11 cellular contexts compared by ENCODE assay signal in genomic region chr3:36381311-36381956, GRCh38.
DNase-seq lines count a peak whose midpoint lies in the region; ATAC-seq and TF ChIP-seq lines count a peak whose summit lies in the region.
"Had no signal": no experiment of that assay in that cellular context is flagged by ENCODE, and none has a peak within 500 bp of the region (broad histone marks: within the 10 kb centered on the region; RNA-seq: fewer than 3 reads in every experiment).

No MANE protein-coding gene starts in this region.

- H3K27ac ChIP-seq in iPS DF 6.9 (ENCODE audit: low read length), result no peak overlapping the region
- H3K27ac ChIP-seq in stomach smooth muscle (ENCODE audit: low read length), result no peak overlapping the region

- H3K4me3 ChIP-seq in iPS DF 6.9 (ENCODE audit: low read length) (peak overlapping the region; percentile 95; the same call in 1 of the 2 replicates), stomach smooth muscle (ENCODE audit: low read length in 2 of 2) (peak overlapping the region; percentile 79 to 83)

- ATAC-seq in SK-N-SH treated with all-trans-retinoic acid at 6 μM for 48 hours (peak; percentile 40), GM21381 (IDR thresholded peaks at IDR 0.05; ENCODE audit: unreplicated experiment) (no peak)

- no CpG with 5 or more reads among the region's 8 CpGs for WGBS in iPS DF 6.9 (ENCODE audit: insufficient coverage, insufficient read length)

- no peaks in the 10 kb centered on the region; the same call in 1 of the 2 replicates for H3K4me1 ChIP-seq in iPS DF 6.9 (ENCODE audit: control insufficient read depth, insufficient read depth, low read length)
- H3K4me1 ChIP-seq in stomach smooth muscle (ENCODE audit: control insufficient read depth, insufficient read depth, low read length), result peaks cover 2% of the 10 kb centered on the region
- H3K4me1 ChIP-seq: uterus had no signal

- H3K9me3 ChIP-seq in iPS DF 6.9 (ENCODE audit: control insufficient read depth, insufficient read depth, low read length) (no peaks in the 10 kb centered on the region), stomach smooth muscle (ENCODE audit: control insufficient read depth in 2 of 2, low read length in 2 of 2) (no peaks in the 10 kb centered on the region)
- H3K9me3 ChIP-seq: uterus had no signal

- H3K27me3 ChIP-seq in iPS DF 6.9 (ENCODE audit: control insufficient read depth, insufficient read depth, low read length) (no peaks in the 10 kb centered on the region), stomach smooth muscle (ENCODE audit: control insufficient read depth in 1 of 2, insufficient read depth in 2 of 2, low read length in 2 of 2) (peaks cover 0 to 2% of the 10 kb centered on the region in 2 donors)
- H3K27me3 ChIP-seq: uterus had no signal

- H3K36me3 ChIP-seq in iPS DF 6.9 (ENCODE audit: control insufficient read depth, insufficient read depth, low read length) (no peaks in the 10 kb centered on the region), stomach smooth muscle (ENCODE audit: control insufficient read depth in 2 of 2, insufficient read depth in 2 of 2, low read length in 2 of 2) (no peaks in the 10 kb centered on the region)
- H3K36me3 ChIP-seq: uterus had no signal

- peak overlapping the region; percentile 48 to 55 for H3K9ac ChIP-seq in stomach smooth muscle (ENCODE audit: low read length in 2 of 2)

- DNase-seq in NCI-H82 (lab: John Stamatoyannopoulos, UW) (peak; percentile 39), NCI-H82 treated with DMSO at 0.1 percent for 48 hours (lab: John Stamatoyannopoulos, UW; ENCODE audit: unreplicated experiment) (no peak), iPS DF 6.9 (ENCODE audit: low read depth, low spot score) (no peak)
- no peak for DNase-seq in effector CD8-positive, alpha-beta T cell (lab: John Stamatoyannopoulos, UW)
- DNase-seq in activated CD4-positive, alpha-beta T cell treated with anti-CD3 and anti-CD28 coated beads for 48 hours, result no peak
- DNase-seq: activated T-cell treated with anti-CD3 and anti-CD28 coated beads, Interleukin-2, amount 50 U/mL, for 4 hours; SW 1271; uterus had no signal

TF ChIP-seq in SK-N-SH treated with all-trans-retinoic acid at 6 μM for 48 hours, 23 proteins besides CTCF, POLR2A, EP300 and RAD21:
- TF ChIP-seq CSDC2 (CRISPR knock-in tag; IDR thresholded peaks at IDR 0.05) (no peak), ZNF70 (CRISPR knock-in tag; IDR thresholded peaks at IDR 0.05) (no peak), TCF4 (CRISPR knock-in tag; IDR thresholded peaks at IDR 0.05; ENCODE audit: borderline replicate concordance) (no peak), ESRRG (CRISPR knock-in tag; IDR thresholded peaks at IDR 0.05) (no peak), ZFP30 (CRISPR knock-in tag; IDR thresholded peaks at IDR 0.05) (no peak), ISL1 (CRISPR knock-in tag; IDR thresholded peaks at IDR 0.05) (no peak), PPARA (CRISPR knock-in tag; IDR thresholded peaks at IDR 0.05; ENCODE audit: borderline replicate concordance) (no peak), POU6F1 (CRISPR knock-in tag; IDR thresholded peaks at IDR 0.05; ENCODE audit: borderline replicate concordance, low read depth) (no peak), CREB5 (CRISPR knock-in tag; IDR thresholded peaks at IDR 0.05; ENCODE audit: low read depth) (no peak), RARB (CRISPR knock-in tag; IDR thresholded peaks at IDR 0.05) (no peak), OSR1 (CRISPR knock-in tag; IDR thresholded peaks at IDR 0.05) (no peak), ZNF8 (CRISPR knock-in tag; IDR thresholded peaks at IDR 0.05) (no peak), ARNTL (CRISPR knock-in tag; IDR thresholded peaks at IDR 0.05; ENCODE audit: borderline replicate concordance, low read depth) (no peak), CSRNP3 (CRISPR knock-in tag; IDR thresholded peaks at IDR 0.05) (no peak), BACH2 (CRISPR knock-in tag; IDR thresholded peaks at IDR 0.05; ENCODE audit: borderline replicate concordance) (no peak), TSHZ2 (CRISPR knock-in tag; IDR thresholded peaks at IDR 0.05) (no peak), SNAI2 (CRISPR knock-in tag; IDR thresholded peaks at IDR 0.05) (no peak), GLIS3 (CRISPR knock-in tag; IDR thresholded peaks at IDR 0.05) (no peak), PATZ1 (CRISPR knock-in tag; IDR thresholded peaks at IDR 0.05; ENCODE audit: borderline replicate concordance) (no peak)
